ENCODE assay signal across 14 cellular contexts in genomic region chr22:33578752-33579151, GRCh38.
"Had no signal": no experiment of that assay in that cellular context is flagged by ENCODE, and none has a peak within 500 bp of the region (broad histone marks: within the 10 kb centered on the region; RNA-seq: fewer than 3 reads in every experiment).

No MANE protein-coding gene starts in this region.

- H3K4me3 ChIP-seq: adrenal gland, cardiac muscle cell, dorsolateral prefrontal cortex, gastroesophageal sphincter, heart right ventricle, left ventricle myocardium inferior, thyroid gland had no signal

- H3K4me1 Mint-ChIP-seq: activated CD4-positive, alpha-beta memory T cell treated with anti-CD3 and anti-CD28 coated beads, Interleukin-2, amount 10 ng/mL, durations not matched to agents 7 days and 5 days; activated naive CD4-positive, alpha-beta T cell treated with anti-CD3 and anti-CD28 coated beads, Interleukin-2, amount 50 U/mL, for 24 hours; T-helper 17 cell had no signal

- H3K27me3 Mint-ChIP-seq: activated CD4-positive, alpha-beta memory T cell treated with anti-CD3 and anti-CD28 coated beads, Interleukin-2, amount 10 ng/mL, durations not matched to agents 7 days and 5 days; activated T-cell treated with anti-CD3 and anti-CD28 coated beads, Interleukin-2, amount 50 U/mL, for 24 hours; T-helper 17 cell had no signal

- ATAC-seq: gastroesophageal sphincter, T-helper 17 cell had no signal

- H3K27ac Mint-ChIP-seq: activated CD4-positive, alpha-beta memory T cell treated with anti-CD3 and anti-CD28 coated beads, Interleukin-2, amount 10 ng/mL, durations not matched to agents 7 days and 5 days; activated naive CD4-positive, alpha-beta T cell treated with anti-CD3 and anti-CD28 coated beads, Interleukin-2, amount 50 U/mL, for 24 hours; activated T-cell treated with anti-CD3 and anti-CD28 coated beads, Interleukin-2, amount 50 U/mL, for 24 hours had no signal

- H3K4me1 ChIP-seq: thyroid gland had no signal

- H3K9me3 Mint-ChIP-seq: activated naive CD4-positive, alpha-beta T cell treated with anti-CD3 and anti-CD28 coated beads, Interleukin-2, amount 50 U/mL, for 24 hours; activated T-cell treated with anti-CD3 and anti-CD28 coated beads, Interleukin-2, amount 50 U/mL, for 24 hours; neural crest cell had no signal

- H3K27ac ChIP-seq: adrenal gland, cardiac muscle cell, dorsolateral prefrontal cortex, gastroesophageal sphincter, heart right ventricle, left ventricle myocardium inferior, thyroid gland, WERI-Rb-1 had no signal

- DNase-seq: activated effector memory CD4-positive, alpha-beta T cell treated with Interleukin-2 at 50 U/mL for 16 hours had no signal

- H3K4me3 Mint-ChIP-seq: activated CD4-positive, alpha-beta memory T cell treated with anti-CD3 and anti-CD28 coated beads, Interleukin-2, amount 10 ng/mL, durations not matched to agents 7 days and 5 days; activated naive CD4-positive, alpha-beta T cell treated with anti-CD3 and anti-CD28 coated beads, Interleukin-2, amount 50 U/mL, for 24 hours; activated T-cell treated with anti-CD3 and anti-CD28 coated beads, Interleukin-2, amount 50 U/mL, for 24 hours; neural crest cell; T-helper 17 cell had no signal

- H3K27me3 ChIP-seq: adrenal gland, dorsolateral prefrontal cortex, gastroesophageal sphincter, heart right ventricle, thyroid gland had no signal

- H3K9me3 ChIP-seq: adrenal gland, gastroesophageal sphincter, heart right ventricle, left ventricle myocardium inferior, thyroid gland had no signal

- H3K36me3 Mint-ChIP-seq: activated naive CD4-positive, alpha-beta T cell treated with anti-CD3 and anti-CD28 coated beads, Interleukin-2, amount 50 U/mL, for 24 hours had no signal

- H3K36me3 ChIP-seq: adrenal gland, cardiac muscle cell, gastroesophageal sphincter, heart right ventricle, left ventricle myocardium inferior, thyroid gland, WERI-Rb-1 had no signal
